Comparison of ENCODE assay signal across 10 cellular contexts in genomic region chr7:122304604-122304975, GRCh38. TPM values are rescaled to one million over a fixed set of nuclear protein-coding genes. Genes with fewer than 3 reads are reported as not detected.
DNase-seq lines count a peak whose midpoint lies in the region; ATAC-seq, FAIRE-seq and TF ChIP-seq lines count a peak whose summit lies in the region.
"Had no signal": no experiment of that assay in that cellular context is flagged by ENCODE, and none has a peak within 500 bp of the region (broad histone marks: within the 10 kb centered on the region; RNA-seq: fewer than 3 reads in every experiment).

FEZF1 (minus strand) TSS chr7:122304750; CDS start chr7:122304437, 313 bp downstream.

- TF ChIP-seq CTCF in mammary epithelial cell (conservative IDR thresholded peaks at IDR 0.05 in 1 of 2, IDR thresholded peaks at IDR 0.05 in 1 of 2; ENCODE audit: extremely low read depth in 1 of 2, insufficient read depth in 1 of 2, low read depth in 1 of 2, low read length in 2 of 2) (no peak), left lung (IDR thresholded peaks at IDR 0.05) (no peak), type B pancreatic cell (conservative IDR thresholded peaks at IDR 0.05) (no peak)

- H3K27me3 Mint-ChIP-seq in T-helper 17 cell = peaks cover 73% of the 10 kb centered on the region
- H3K27me3 Mint-ChIP-seq in type B pancreatic cell = peaks cover 99% of the 10 kb centered on the region

- H3K4me3 Mint-ChIP-seq in T-helper 17 cell (peak within 1 kb of the TSS; percentile 15), type B pancreatic cell (peak within 1 kb of the TSS; percentile 82)

- BruUV-seq in mammary epithelial cell (replicated peaks; lab: Mats Ljungman, UMichigan) = no TSS peak

- H3K27ac ChIP-seq in mammary epithelial cell (ENCODE audit: insufficient read depth, low read depth, low read length) = no peak within 1 kb of the TSS
- no peak within 1 kb of the TSS for H3K27ac ChIP-seq in left lung
- H3K27ac ChIP-seq: BLaER1 treated with 17β-estradiol and CSF1 and Interleukin-3, amounts not matched to agents 10 nM and 100 nM had no signal

- no peaks in the 10 kb centered on the region for H3K36me3 ChIP-seq in mammary epithelial cell (ENCODE audit: insufficient read depth, low read length)
- no peaks in the 10 kb centered on the region for H3K36me3 ChIP-seq in left lung
- H3K36me3 ChIP-seq: BLaER1 treated with 17β-estradiol and CSF1 and Interleukin-3, amounts not matched to agents 10 nM and 100 nM had no signal

- H3K9me3 ChIP-seq in mammary epithelial cell (replicated peaks; ENCODE audit: insufficient read depth, low read length) = no peaks in the 10 kb centered on the region
- no peaks in the 10 kb centered on the region for H3K9me3 ChIP-seq in T-helper 17 cell (ENCODE audit: control insufficient read depth, low read length, poor library complexity, severe bottlenecking)
- H3K9me3 ChIP-seq in left lung = no peaks in the 10 kb centered on the region

- H2AFZ ChIP-seq in mammary epithelial cell (ENCODE audit: low read depth, low read length) = no peak within 1 kb of the TSS

- in situ Hi-C loops in T47D (cut with HindIII; ENCODE audit: low pct_unique_long_range_greater_than_20kb, low sequenced_read_pairs) (no loop called here), mammary epithelial cell (cut with MboI; ENCODE audit: low sequenced_read_pairs in 2 of 2) (no loop called here)

- intact Hi-C loops in mammary epithelial cell (cut with micrococcal nuclease) = no loop called here
- intact Hi-C loops in left lung (cut with DNase I) = no loop called here

- no peak within 1 kb of the TSS for H3K27ac Mint-ChIP-seq in T-helper 17 cell
- H3K27ac Mint-ChIP-seq in type B pancreatic cell = peak within 1 kb of the TSS; percentile 74

- DNase-seq in T47D (ENCODE audit: low read depth in 1 of 2, low spot score in 1 of 2) (peak; percentile 70 to 73), mammary epithelial cell (no peak), T-helper 17 cell (no peak), left lung (no peak), type B pancreatic cell (ENCODE audit: extremely low spot score, unreplicated experiment) (no peak), urothelium cell line (ENCODE audit: low spot score) (no peak), HPDE6-E6E7 (ENCODE audit: extremely low spot score) (no peak)
- DNase-seq: erythroblast had no signal

- CTCF ChIA-PET in mammary epithelial cell (lab: Charles Lee; ENCODE audit: low non-redundant PET) = no interaction called here

- H3K4me3 ChIP-seq in mammary epithelial cell (replicated peaks in 1 of 3; ENCODE audit: insufficient read depth in 1 of 3, low read depth in 2 of 3, low read length in 3 of 3) (no peak within 1 kb of the TSS), left lung (peak within 1 kb of the TSS in 1 of 2 donors; percentile 0)
- H3K4me3 ChIP-seq: BLaER1 treated with 17β-estradiol and CSF1 and Interleukin-3, amounts not matched to agents 10 nM and 100 nM had no signal

- H3K4me1 Mint-ChIP-seq in T-helper 17 cell (no peaks in the 10 kb centered on the region), type B pancreatic cell (ENCODE audit: unreplicated experiment) (peaks cover 26% of the 10 kb centered on the region)

- no peaks in the 10 kb centered on the region for H3K79me2 ChIP-seq in mammary epithelial cell (ENCODE audit: insufficient read depth, low read length)

- H3K4me1 ChIP-seq in mammary epithelial cell (ENCODE audit: insufficient read depth, low read length) (no peaks in the 10 kb centered on the region), left lung (peaks cover 3 to 17% of the 10 kb centered on the region in 2 donors)
- H3K4me1 ChIP-seq: BLaER1 treated with 17β-estradiol and CSF1 and Interleukin-3, amounts not matched to agents 10 nM and 100 nM had no signal

- no peak within 1 kb of the TSS for H3K4me2 ChIP-seq in mammary epithelial cell (ENCODE audit: insufficient read depth, low read depth, low read length)
- H3K4me2 ChIP-seq: BLaER1 treated with 17β-estradiol and CSF1 and Interleukin-3, amounts not matched to agents 10 nM and 100 nM had no signal

- no peaks in the 10 kb centered on the region for H3K9me3 Mint-ChIP-seq in type B pancreatic cell

- no peak within 1 kb of the TSS for H3K9ac ChIP-seq in mammary epithelial cell (ENCODE audit: insufficient read depth, low read length)
- H3K9ac ChIP-seq: BLaER1 treated with 17β-estradiol and CSF1 and Interleukin-3, amounts not matched to agents 10 nM and 100 nM had no signal

- WGBS in mammary epithelial cell (ENCODE audit: low coverage, missing lambda C conversion rate) = 0% methylated on average over 3 of the region's 17 CpGs

- H3K27me3 ChIP-seq in mammary epithelial cell (ENCODE audit: insufficient read depth, low read length) (peaks cover 81% of the 10 kb centered on the region), left lung (peaks cover 98 to 100% of the 10 kb centered on the region in 2 donors)

- dilution Hi-C loops in mammary epithelial cell (cut with HindIII; ENCODE audit: low sequenced_read_pairs) = no loop called here

- ATAC-seq in T-helper 17 cell = no peak
- peak; percentile 63 for ATAC-seq in left lung
- ATAC-seq in GM21381 (IDR thresholded peaks at IDR 0.05; ENCODE audit: unreplicated experiment) = no peak

- H3K36me3 Mint-ChIP-seq in T-helper 17 cell (ENCODE audit: low read depth) (peaks cover 4% of the 10 kb centered on the region), type B pancreatic cell (no peaks in the 10 kb centered on the region)

- no peak for FAIRE-seq in urothelium cell line (lab: Jason Lieb, UNC)

- H4K20me1 ChIP-seq in mammary epithelial cell (ENCODE audit: insufficient read depth, low read length) = no peaks in the 10 kb centered on the region
- H4K20me1 ChIP-seq: BLaER1 treated with 17β-estradiol and CSF1 and Interleukin-3, amounts not matched to agents 10 nM and 100 nM had no signal

RNA-seq across cellular contexts. Expression of gene FEZF1, which starts in this region (rescaled TPM):
- total RNA-seq in mammary epithelial cell (not detected), T-helper 17 cell (not detected), left lung (not detected), type B pancreatic cell (ENCODE audit: low replicate concordance) (0.67 TPM in 1 of 2 replicates, not detected in the other)
- not detected for polyA plus RNA-seq in mammary epithelial cell
- polyA minus RNA-seq in mammary epithelial cell = not detected

Comparison
In these comparisons a context has a peak if more than half of its experiments do, and no peak if none do; other contexts are left out.
1. DNase-seq: peak in T47D (2 of 2); none in mammary epithelial cell (single experiment), T-helper 17 cell (0 of 3), left lung (0 of 2), type B pancreatic cell (single experiment), urothelium cell line (single experiment) and HPDE6-E6E7 (single experiment).
2. Peak in ATAC-seq in left lung; RNA of the gene not detected or under 1 TPM.